1 cellular context compared by ENCODE assay signal in the genomic region with DNA sequence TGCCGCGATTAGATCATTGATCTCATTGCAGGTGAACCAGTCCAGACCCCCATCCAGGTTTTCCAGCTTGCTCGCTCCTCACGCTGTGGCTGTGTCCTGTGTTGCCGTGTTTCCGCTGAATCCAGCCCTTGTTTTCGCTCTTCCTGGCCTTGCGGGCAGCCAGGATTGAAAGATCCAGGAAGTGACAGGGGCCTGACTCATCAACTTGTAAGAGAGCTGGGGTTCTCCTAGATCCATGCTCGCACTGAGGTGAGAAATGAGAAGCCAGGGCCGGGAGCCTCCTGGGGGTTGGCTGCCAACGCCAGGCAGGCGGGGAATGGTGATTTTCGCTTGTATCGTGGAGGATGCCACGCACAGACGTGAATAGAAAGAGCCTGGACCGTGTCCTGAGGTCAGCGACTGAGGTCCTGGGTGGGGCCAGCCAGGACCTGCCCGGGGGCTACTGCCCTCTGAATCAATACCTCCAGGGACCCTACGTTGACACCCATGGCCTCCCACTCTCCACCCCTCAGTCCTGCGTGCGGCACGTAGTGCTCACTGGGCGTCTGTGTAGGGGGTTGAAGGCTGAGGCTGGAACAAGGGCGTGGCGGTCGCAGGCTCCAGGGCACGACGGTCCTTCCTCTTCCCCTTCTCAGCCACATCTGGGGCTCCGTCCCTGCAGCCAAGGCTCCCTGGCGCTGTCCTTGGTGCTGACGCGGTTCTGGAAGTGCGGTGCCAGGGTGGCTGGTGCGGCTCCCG.
TF ChIP-seq lines count a peak whose summit lies in the region.

No MANE protein-coding gene starts in this region.

TF ChIP-seq in HepG2, 621 proteins besides CTCF, POLR2A, EP300 and RAD21 (continued from another document and continues in another):
- TF ChIP-seq, protein P1, sequence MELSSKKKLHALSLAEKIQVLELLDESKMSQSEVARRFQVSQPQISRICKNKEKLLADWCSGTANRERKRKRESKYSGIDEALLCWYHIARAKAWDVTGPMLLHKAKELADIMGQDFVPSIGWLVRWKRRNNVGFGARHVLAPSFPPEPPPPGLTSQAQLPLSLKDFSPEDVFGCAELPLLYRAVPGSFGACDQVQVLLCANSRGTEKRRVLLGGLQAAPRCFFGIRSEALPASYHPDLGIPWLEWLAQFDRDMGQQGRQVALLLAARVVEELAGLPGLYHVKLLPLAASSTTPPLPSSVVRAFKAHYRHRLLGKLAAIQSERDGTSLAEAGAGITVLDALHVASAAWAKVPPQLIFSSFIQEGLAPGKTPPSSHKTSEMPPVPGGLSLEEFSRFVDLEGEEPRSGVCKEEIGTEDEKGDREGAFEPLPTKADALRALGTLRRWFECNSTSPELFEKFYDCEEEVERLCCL (CRISPR knock-in tag; IDR thresholded peaks at IDR 0.05; ENCODE audit: borderline replicate concordance) = peak; percentile 98
- no peak for TF ChIP-seq LCORL (IDR thresholded peaks at IDR 0.05)
- peak; percentile 48 for TF ChIP-seq LCORL (CRISPR knock-in tag; IDR thresholded peaks at IDR 0.05)
- TF ChIP-seq, protein P2, sequence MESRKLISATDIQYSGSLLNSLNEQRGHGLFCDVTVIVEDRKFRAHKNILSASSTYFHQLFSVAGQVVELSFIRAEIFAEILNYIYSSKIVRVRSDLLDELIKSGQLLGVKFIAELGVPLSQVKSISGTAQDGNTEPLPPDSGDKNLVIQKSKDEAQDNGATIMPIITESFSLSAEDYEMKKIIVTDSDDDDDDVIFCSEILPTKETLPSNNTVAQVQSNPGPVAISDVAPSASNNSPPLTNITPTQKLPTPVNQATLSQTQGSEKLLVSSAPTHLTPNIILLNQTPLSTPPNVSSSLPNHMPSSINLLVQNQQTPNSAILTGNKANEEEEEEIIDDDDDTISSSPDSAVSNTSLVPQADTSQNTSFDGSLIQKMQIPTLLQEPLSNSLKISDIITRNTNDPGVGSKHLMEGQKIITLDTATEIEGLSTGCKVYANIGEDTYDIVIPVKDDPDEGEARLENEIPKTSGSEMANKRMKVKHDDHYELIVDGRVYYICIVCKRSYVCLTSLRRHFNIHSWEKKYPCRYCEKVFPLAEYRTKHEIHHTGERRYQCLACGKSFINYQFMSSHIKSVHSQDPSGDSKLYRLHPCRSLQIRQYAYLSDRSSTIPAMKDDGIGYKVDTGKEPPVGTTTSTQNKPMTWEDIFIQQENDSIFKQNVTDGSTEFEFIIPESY (CRISPR knock-in tag; IDR thresholded peaks at IDR 0.05) = peak; percentile 82
- TF ChIP-seq NFYB (CRISPR knock-in tag; IDR thresholded peaks at IDR 0.05) = no peak
- peak; percentile 53 for TF ChIP-seq GABPA (IDR thresholded peaks at IDR 0.05; ENCODE audit: low read depth, low read length)
- peak; percentile 90 for TF ChIP-seq GABPA (CRISPR knock-in tag; IDR thresholded peaks at IDR 0.05; ENCODE audit: low read depth)
- TF ChIP-seq ZNF749 (CRISPR knock-in tag; IDR thresholded peaks at IDR 0.05; ENCODE audit: borderline replicate concordance) = peak; percentile 77
- TF ChIP-seq, protein P3, sequence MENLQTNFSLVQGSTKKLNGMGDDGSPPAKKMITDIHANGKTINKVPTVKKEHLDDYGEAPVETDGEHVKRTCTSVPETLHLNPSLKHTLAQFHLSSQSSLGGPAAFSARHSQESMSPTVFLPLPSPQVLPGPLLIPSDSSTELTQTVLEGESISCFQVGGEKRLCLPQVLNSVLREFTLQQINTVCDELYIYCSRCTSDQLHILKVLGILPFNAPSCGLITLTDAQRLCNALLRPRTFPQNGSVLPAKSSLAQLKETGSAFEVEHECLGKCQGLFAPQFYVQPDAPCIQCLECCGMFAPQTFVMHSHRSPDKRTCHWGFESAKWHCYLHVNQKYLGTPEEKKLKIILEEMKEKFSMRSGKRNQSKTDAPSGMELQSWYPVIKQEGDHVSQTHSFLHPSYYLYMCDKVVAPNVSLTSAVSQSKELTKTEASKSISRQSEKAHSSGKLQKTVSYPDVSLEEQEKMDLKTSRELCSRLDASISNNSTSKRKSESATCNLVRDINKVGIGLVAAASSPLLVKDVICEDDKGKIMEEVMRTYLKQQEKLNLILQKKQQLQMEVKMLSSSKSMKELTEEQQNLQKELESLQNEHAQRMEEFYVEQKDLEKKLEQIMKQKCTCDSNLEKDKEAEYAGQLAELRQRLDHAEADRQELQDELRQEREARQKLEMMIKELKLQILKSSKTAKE (CRISPR knock-in tag; IDR thresholded peaks at IDR 0.05; ENCODE audit: borderline replicate concordance) = peak; percentile 71
- TF ChIP-seq, protein P4, sequence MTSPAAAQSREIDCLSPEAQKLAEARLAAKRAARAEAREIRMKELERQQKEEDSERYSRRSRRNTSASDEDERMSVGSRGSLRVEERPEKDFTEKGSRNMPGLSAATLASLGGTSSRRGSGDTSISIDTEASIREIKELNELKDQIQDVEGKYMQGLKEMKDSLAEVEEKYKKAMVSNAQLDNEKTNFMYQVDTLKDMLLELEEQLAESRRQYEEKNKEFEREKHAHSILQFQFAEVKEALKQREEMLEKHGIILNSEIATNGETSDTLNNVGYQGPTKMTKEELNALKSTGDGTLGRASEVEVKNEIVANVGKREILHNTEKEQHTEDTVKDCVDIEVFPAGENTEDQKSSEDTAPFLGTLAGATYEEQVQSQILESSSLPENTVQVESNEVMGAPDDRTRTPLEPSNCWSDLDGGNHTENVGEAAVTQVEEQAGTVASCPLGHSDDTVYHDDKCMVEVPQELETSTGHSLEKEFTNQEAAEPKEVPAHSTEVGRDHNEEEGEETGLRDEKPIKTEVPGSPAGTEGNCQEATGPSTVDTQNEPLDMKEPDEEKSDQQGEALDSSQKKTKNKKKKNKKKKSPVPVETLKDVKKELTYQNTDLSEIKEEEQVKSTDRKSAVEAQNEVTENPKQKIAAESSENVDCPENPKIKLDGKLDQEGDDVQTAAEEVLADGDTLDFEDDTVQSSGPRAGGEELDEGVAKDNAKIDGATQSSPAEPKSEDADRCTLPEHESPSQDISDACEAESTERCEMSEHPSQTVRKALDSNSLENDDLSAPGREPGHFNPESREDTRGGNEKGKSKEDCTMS (CRISPR knock-in tag; conservative IDR thresholded peaks at IDR 0.05) = peak; percentile 88; the same call in 1 of the 2 replicates
- TF ChIP-seq ZFP36L1 (CRISPR knock-in tag; IDR thresholded peaks at IDR 0.05) = peak; percentile 82; the same call in 1 of the 2 replicates
- peak; percentile 75; the same call in 1 of the 2 replicates for TF ChIP-seq SAFB2 (CRISPR knock-in tag; IDR thresholded peaks at IDR 0.05; ENCODE audit: borderline replicate concordance, low read depth)
- TF ChIP-seq ZIK1 (CRISPR knock-in tag; IDR thresholded peaks at IDR 0.05; ENCODE audit: borderline replicate concordance, low read depth) = peak; percentile 94
- TF ChIP-seq, protein P5, sequence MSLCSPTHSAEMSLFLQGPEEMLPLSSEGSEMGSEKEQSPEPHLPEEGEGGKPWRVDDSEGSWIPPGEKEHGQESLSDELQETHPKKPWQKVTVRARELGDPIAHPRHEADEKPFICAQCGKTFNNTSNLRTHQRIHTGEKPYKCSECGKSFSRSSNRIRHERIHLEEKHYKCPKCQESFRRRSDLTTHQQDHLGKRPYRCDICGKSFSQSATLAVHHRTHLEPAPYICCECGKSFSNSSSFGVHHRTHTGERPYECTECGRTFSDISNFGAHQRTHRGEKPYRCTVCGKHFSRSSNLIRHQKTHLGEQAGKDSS (CRISPR knock-in tag; IDR thresholded peaks at IDR 0.05; ENCODE audit: borderline replicate concordance, low read depth) = peak; percentile 63; the same call in 1 of the 2 replicates
- no peak for TF ChIP-seq CEBPB (IDR thresholded peaks at IDR 0.05; ENCODE audit: borderline replicate concordance, low read depth, low read length)
- peak; percentile 72 for TF ChIP-seq ZNF234 (CRISPR knock-in tag; conservative IDR thresholded peaks at IDR 0.05)
- TF ChIP-seq, protein P6, sequence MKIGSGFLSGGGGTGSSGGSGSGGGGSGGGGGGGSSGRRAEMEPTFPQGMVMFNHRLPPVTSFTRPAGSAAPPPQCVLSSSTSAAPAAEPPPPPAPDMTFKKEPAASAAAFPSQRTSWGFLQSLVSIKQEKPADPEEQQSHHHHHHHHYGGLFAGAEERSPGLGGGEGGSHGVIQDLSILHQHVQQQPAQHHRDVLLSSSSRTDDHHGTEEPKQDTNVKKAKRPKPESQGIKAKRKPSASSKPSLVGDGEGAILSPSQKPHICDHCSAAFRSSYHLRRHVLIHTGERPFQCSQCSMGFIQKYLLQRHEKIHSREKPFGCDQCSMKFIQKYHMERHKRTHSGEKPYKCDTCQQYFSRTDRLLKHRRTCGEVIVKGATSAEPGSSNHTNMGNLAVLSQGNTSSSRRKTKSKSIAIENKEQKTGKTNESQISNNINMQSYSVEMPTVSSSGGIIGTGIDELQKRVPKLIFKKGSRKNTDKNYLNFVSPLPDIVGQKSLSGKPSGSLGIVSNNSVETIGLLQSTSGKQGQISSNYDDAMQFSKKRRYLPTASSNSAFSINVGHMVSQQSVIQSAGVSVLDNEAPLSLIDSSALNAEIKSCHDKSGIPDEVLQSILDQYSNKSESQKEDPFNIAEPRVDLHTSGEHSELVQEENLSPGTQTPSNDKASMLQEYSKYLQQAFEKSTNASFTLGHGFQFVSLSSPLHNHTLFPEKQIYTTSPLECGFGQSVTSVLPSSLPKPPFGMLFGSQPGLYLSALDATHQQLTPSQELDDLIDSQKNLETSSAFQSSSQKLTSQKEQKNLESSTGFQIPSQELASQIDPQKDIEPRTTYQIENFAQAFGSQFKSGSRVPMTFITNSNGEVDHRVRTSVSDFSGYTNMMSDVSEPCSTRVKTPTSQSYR (CRISPR knock-in tag; IDR thresholded peaks at IDR 0.05; ENCODE audit: borderline replicate concordance) = peak; percentile 86
- TF ChIP-seq DR1 (CRISPR knock-in tag; IDR thresholded peaks at IDR 0.05) = no peak; the same call in 1 of the 2 replicates
- TF ChIP-seq, protein P7, sequence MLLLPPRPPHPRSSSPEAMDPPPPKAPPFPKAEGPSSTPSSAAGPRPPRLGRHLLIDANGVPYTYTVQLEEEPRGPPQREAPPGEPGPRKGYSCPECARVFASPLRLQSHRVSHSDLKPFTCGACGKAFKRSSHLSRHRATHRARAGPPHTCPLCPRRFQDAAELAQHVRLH (CRISPR knock-in tag; IDR thresholded peaks at IDR 0.05; ENCODE audit: borderline replicate concordance, low read depth) = peak; percentile 85
- TF ChIP-seq, protein P8, sequence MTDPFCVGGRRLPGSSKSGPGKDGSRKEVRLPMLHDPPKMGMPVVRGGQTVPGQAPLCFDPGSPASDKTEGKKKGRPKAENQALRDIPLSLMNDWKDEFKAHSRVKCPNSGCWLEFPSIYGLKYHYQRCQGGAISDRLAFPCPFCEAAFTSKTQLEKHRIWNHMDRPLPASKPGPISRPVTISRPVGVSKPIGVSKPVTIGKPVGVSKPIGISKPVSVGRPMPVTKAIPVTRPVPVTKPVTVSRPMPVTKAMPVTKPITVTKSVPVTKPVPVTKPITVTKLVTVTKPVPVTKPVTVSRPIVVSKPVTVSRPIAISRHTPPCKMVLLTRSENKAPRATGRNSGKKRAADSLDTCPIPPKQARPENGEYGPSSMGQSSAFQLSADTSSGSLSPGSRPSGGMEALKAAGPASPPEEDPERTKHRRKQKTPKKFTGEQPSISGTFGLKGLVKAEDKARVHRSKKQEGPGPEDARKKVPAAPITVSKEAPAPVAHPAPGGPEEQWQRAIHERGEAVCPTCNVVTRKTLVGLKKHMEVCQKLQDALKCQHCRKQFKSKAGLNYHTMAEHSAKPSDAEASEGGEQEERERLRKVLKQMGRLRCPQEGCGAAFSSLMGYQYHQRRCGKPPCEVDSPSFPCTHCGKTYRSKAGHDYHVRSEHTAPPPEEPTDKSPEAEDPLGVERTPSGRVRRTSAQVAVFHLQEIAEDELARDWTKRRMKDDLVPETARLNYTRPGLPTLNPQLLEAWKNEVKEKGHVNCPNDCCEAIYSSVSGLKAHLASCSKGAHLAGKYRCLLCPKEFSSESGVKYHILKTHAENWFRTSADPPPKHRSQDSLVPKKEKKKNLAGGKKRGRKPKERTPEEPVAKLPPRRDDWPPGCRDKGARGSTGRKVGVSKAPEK (CRISPR knock-in tag; IDR thresholded peaks at IDR 0.05; ENCODE audit: borderline replicate concordance) = peak; percentile 82; the same call in 1 of the 2 replicates
- peak; percentile 81 for TF ChIP-seq RXRB (CRISPR knock-in tag; IDR thresholded peaks at IDR 0.05; ENCODE audit: borderline replicate concordance)
- peak; percentile 61 for TF ChIP-seq GFI1 (CRISPR knock-in tag; IDR thresholded peaks at IDR 0.05; ENCODE audit: borderline replicate concordance)
- peak; percentile 91; the same call in 1 of the 2 replicates for TF ChIP-seq ZNF138 (CRISPR knock-in tag; IDR thresholded peaks at IDR 0.05; ENCODE audit: low read depth)
- peak; percentile 89 for TF ChIP-seq ZNF12 (CRISPR knock-in tag; IDR thresholded peaks at IDR 0.05)
- 0 out of 2 replicates have a peak, but pooled peaks have one; percentile 41 for TF ChIP-seq SP5 (CRISPR knock-in tag; IDR thresholded peaks at IDR 0.05; ENCODE audit: borderline replicate concordance, low read depth)
- peak; percentile 42; the same call in 1 of the 2 replicates for TF ChIP-seq RBAK (CRISPR knock-in tag; IDR thresholded peaks at IDR 0.05)
- TF ChIP-seq TCF7L2 (IDR thresholded peaks at IDR 0.05; ENCODE audit: low read depth, low read length) = no peak
- TF ChIP-seq TMF1 (CRISPR knock-in tag; IDR thresholded peaks at IDR 0.05; ENCODE audit: low read depth) = peak; percentile 99
- peak; percentile 97; the same call in 1 of the 2 replicates for TF ChIP-seq CHCHD3 (CRISPR knock-in tag; IDR thresholded peaks at IDR 0.05)
- no peak for TF ChIP-seq KAT2B (IDR thresholded peaks at IDR 0.05; ENCODE audit: borderline replicate concordance, low read depth, low read length)
- TF ChIP-seq ZNF124 (CRISPR knock-in tag; IDR thresholded peaks at IDR 0.05) = peak; percentile 77
- no peak for TF ChIP-seq TAF15 (IDR thresholded peaks at IDR 0.05; ENCODE audit: low read depth, low read length, poor library complexity, severe bottlenecking)
- TF ChIP-seq, protein P9, sequence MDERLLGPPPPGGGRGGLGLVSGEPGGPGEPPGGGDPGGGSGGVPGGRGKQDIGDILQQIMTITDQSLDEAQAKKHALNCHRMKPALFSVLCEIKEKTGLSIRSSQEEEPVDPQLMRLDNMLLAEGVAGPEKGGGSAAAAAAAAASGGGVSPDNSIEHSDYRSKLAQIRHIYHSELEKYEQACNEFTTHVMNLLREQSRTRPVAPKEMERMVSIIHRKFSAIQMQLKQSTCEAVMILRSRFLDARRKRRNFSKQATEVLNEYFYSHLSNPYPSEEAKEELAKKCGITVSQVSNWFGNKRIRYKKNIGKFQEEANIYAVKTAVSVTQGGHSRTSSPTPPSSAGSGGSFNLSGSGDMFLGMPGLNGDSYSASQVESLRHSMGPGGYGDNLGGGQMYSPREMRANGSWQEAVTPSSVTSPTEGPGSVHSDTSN (CRISPR knock-in tag; IDR thresholded peaks at IDR 0.05) = no peak
- TF ChIP-seq BORCS8-MEF2B (CRISPR knock-in tag; IDR thresholded peaks at IDR 0.05) = peak; percentile 97
- TF ChIP-seq AKAP8 (CRISPR knock-in tag; IDR thresholded peaks at IDR 0.05) = peak; percentile 40; the same call in 1 of the 2 replicates
- TF ChIP-seq NFIB (CRISPR knock-in tag; IDR thresholded peaks at IDR 0.05; ENCODE audit: borderline replicate concordance) = no peak
- peak; percentile 84; the same call in 1 of the 2 replicates for TF ChIP-seq FOXC1 (CRISPR knock-in tag; IDR thresholded peaks at IDR 0.05; ENCODE audit: borderline replicate concordance)
- peak; percentile 96 for TF ChIP-seq CCAR2 (optimal IDR thresholded peaks at IDR 0.05; ENCODE audit: low read depth, low read length)
- TF ChIP-seq, protein P10, sequence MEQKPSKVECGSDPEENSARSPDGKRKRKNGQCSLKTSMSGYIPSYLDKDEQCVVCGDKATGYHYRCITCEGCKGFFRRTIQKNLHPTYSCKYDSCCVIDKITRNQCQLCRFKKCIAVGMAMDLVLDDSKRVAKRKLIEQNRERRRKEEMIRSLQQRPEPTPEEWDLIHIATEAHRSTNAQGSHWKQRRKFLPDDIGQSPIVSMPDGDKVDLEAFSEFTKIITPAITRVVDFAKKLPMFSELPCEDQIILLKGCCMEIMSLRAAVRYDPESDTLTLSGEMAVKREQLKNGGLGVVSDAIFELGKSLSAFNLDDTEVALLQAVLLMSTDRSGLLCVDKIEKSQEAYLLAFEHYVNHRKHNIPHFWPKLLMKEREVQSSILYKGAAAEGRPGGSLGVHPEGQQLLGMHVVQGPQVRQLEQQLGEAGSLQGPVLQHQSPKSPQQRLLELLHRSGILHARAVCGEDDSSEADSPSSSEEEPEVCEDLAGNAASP (CRISPR knock-in tag; IDR thresholded peaks at IDR 0.05; ENCODE audit: borderline replicate concordance) = peak; percentile 88
